4 cellular contexts compared by ENCODE assay signal in the genomic region with DNA sequence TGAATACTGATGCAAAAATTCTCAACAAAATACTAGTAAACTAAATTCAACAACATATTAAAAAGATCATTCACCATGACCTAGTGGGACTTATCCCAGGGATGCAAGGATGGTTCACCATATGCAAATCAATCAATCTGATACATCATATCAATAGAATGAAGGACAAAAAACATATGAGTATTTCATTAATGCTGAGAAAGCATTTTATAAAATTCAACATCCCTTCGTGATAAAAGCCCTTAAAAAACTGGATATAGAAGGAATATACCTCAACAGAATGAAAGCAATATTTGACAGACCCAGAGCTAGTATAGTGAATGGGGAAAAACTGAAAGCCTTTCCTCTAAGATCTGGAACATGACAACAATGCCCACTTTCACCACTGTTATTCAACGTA.
TF ChIP-seq lines count a peak whose summit lies in the region.

No MANE protein-coding gene starts in this region.

TF ChIP-seq in HepG2, 621 proteins besides CTCF, POLR2A, EP300 and RAD21 (continues in another document):
- TF ChIP-seq, protein P1, sequence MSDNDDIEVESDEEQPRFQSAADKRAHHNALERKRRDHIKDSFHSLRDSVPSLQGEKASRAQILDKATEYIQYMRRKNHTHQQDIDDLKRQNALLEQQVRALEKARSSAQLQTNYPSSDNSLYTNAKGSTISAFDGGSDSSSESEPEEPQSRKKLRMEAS (IDR thresholded peaks at IDR 0.05): no peak
- no peak for TF ChIP-seq ZNF430 (CRISPR knock-in tag; IDR thresholded peaks at IDR 0.05)
- TF ChIP-seq ZNF761 (CRISPR knock-in tag; conservative IDR thresholded peaks at IDR 0.05): no peak
- no peak for TF ChIP-seq ADNP (CRISPR knock-in tag; IDR thresholded peaks at IDR 0.05)
- TF ChIP-seq ERF (CRISPR knock-in tag; IDR thresholded peaks at IDR 0.05): no peak
- TF ChIP-seq, protein P2, sequence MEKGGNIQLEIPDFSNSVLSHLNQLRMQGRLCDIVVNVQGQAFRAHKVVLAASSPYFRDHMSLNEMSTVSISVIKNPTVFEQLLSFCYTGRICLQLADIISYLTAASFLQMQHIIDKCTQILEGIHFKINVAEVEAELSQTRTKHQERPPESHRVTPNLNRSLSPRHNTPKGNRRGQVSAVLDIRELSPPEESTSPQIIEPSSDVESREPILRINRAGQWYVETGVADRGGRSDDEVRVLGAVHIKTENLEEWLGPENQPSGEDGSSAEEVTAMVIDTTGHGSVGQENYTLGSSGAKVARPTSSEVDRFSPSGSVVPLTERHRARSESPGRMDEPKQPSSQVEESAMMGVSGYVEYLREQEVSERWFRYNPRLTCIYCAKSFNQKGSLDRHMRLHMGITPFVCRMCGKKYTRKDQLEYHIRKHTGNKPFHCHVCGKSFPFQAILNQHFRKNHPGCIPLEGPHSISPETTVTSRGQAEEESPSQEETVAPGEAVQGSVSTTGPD (CRISPR knock-in tag; IDR thresholded peaks at IDR 0.05): no peak
- peak; percentile 60 to 82; a peak in 3 of 4 replicates for TF ChIP-seq MAFK (conservative IDR thresholded peaks at IDR 0.05 in 1 of 2, IDR thresholded peaks at IDR 0.05 in 1 of 2; ENCODE audit: low read length in 2 of 2)
- no peak for TF ChIP-seq ZNF782 (CRISPR knock-in tag; IDR thresholded peaks at IDR 0.05; ENCODE audit: borderline replicate concordance)
- no peak for TF ChIP-seq RORA (CRISPR knock-in tag; IDR thresholded peaks at IDR 0.05)
- TF ChIP-seq MAFF (IDR thresholded peaks at IDR 0.05; ENCODE audit: low read depth, low read length): peak; percentile 65
- TF ChIP-seq, protein P3, sequence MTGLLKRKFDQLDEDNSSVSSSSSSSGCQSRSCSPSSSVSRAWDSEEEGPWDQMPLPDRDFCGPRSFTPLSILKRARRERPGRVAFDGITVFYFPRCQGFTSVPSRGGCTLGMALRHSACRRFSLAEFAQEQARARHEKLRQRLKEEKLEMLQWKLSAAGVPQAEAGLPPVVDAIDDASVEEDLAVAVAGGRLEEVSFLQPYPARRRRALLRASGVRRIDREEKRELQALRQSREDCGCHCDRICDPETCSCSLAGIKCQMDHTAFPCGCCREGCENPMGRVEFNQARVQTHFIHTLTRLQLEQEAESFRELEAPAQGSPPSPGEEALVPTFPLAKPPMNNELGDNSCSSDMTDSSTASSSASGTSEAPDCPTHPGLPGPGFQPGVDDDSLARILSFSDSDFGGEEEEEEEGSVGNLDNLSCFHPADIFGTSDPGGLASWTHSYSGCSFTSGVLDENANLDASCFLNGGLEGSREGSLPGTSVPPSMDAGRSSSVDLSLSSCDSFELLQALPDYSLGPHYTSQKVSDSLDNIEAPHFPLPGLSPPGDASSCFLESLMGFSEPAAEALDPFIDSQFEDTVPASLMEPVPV (CRISPR knock-in tag; IDR thresholded peaks at IDR 0.05): no peak

TF ChIP-seq in A549, 52 proteins besides CTCF, POLR2A, EP300 and RAD21:
- TF ChIP-seq, protein P4, sequence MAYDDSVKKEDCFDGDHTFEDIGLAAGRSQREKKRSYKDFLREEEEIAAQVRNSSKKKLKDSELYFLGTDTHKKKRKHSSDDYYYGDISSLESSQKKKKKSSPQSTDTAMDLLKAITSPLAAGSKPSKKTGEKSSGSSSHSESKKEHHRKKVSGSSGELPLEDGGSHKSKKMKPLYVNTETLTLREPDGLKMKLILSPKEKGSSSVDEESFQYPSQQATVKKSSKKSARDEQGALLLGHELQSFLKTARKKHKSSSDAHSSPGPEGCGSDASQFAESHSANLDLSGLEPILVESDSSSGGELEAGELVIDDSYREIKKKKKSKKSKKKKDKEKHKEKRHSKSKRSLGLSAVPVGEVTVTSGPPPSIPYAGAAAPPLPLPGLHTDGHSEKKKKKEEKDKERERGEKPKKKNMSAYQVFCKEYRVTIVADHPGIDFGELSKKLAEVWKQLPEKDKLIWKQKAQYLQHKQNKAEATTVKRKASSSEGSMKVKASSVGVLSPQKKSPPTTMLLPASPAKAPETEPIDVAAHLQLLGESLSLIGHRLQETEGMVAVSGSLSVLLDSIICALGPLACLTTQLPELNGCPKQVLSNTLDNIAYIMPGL (CRISPR knock-in tag; IDR thresholded peaks at IDR 0.05; ENCODE audit: borderline replicate concordance): no peak
- TF ChIP-seq MAFK (IDR thresholded peaks at IDR 0.05; ENCODE audit: partially characterized antibody): peak; percentile 78

TF ChIP-seq in IMR-90, 13 proteins besides CTCF, POLR2A, EP300 and RAD21:
- TF ChIP-seq MXI1 (IDR thresholded peaks at IDR 0.05; ENCODE audit: borderline replicate concordance, low read depth, low read length) (no peak), MAFK (IDR thresholded peaks at IDR 0.05; ENCODE audit: low read depth, low read length) (peak; percentile 80), SMC3 (IDR thresholded peaks at IDR 0.05; ENCODE audit: low read depth, low read length) (no peak)

TF ChIP-seq in K562, 482 proteins besides CTCF, POLR2A, EP300 and RAD21:
- TF ChIP-seq ZNF217 (CRISPR knock-in tag; IDR thresholded peaks at IDR 0.05): no peak
- no peak for TF ChIP-seq STAT5A (IDR thresholded peaks at IDR 0.05; ENCODE audit: borderline replicate concordance, low read length)
- TF ChIP-seq ZNF695 (CRISPR knock-in tag; IDR thresholded peaks at IDR 0.05): no peak
- no peak for TF ChIP-seq NCOA1 (IDR thresholded peaks at IDR 0.05; ENCODE audit: low read depth)
- TF ChIP-seq POLR2AphosphoS2 (IDR thresholded peaks at IDR 0.05; ENCODE audit: low read length): no peak
- TF ChIP-seq MAFG (tag; conservative IDR thresholded peaks at IDR 0.05): peak; percentile 59
- TF ChIP-seq ZNF766 (CRISPR knock-in tag; conservative IDR thresholded peaks at IDR 0.05): no peak
- no peak for TF ChIP-seq TOE1 (IDR thresholded peaks at IDR 0.05; ENCODE audit: borderline replicate concordance)
- no peak for TF ChIP-seq TOE1 (CRISPR knock-in tag; IDR thresholded peaks at IDR 0.05; ENCODE audit: borderline replicate concordance, low read depth)
- peak; percentile 63; the same call in 1 of the 2 replicates for TF ChIP-seq MAFF (IDR thresholded peaks at IDR 0.05; ENCODE audit: low read length)
- TF ChIP-seq NCOA4 (IDR thresholded peaks at IDR 0.05; ENCODE audit: partially characterized antibody): no peak
- TF ChIP-seq ZNF316 (IDR thresholded peaks at IDR 0.05): peak; percentile 86
- TF ChIP-seq ZNF583 (CRISPR knock-in tag; IDR thresholded peaks at IDR 0.05): no peak
- TF ChIP-seq BRCA1 (IDR thresholded peaks at IDR 0.05): no peak
- no peak for TF ChIP-seq BRCA1 (CRISPR knock-in tag; IDR thresholded peaks at IDR 0.05)
- TF ChIP-seq, protein P5, sequence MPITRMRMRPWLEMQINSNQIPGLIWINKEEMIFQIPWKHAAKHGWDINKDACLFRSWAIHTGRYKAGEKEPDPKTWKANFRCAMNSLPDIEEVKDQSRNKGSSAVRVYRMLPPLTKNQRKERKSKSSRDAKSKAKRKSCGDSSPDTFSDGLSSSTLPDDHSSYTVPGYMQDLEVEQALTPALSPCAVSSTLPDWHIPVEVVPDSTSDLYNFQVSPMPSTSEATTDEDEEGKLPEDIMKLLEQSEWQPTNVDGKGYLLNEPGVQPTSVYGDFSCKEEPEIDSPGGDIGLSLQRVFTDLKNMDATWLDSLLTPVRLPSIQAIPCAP (CRISPR knock-in tag; IDR thresholded peaks at IDR 0.05; ENCODE audit: borderline replicate concordance): no peak
- TF ChIP-seq NFIX (CRISPR knock-in tag; IDR thresholded peaks at IDR 0.05; ENCODE audit: low read depth): no peak
- no peak for TF ChIP-seq SLC30A9 (CRISPR knock-in tag; IDR thresholded peaks at IDR 0.05)
- TF ChIP-seq C11orf30 (IDR thresholded peaks at IDR 0.05; ENCODE audit: low read depth): peak; percentile 73
- no peak for TF ChIP-seq POLR2G (IDR thresholded peaks at IDR 0.05; ENCODE audit: low read depth, low read length)
- peak; percentile 50; the same call in 1 of the 2 replicates for TF ChIP-seq MAFK (IDR thresholded peaks at IDR 0.05; ENCODE audit: low read length)
TF ChIP-seq in K562: peak in this region for 5.
